Comparison of ENCODE assay signal across 1 cellular context in the genomic region with DNA sequence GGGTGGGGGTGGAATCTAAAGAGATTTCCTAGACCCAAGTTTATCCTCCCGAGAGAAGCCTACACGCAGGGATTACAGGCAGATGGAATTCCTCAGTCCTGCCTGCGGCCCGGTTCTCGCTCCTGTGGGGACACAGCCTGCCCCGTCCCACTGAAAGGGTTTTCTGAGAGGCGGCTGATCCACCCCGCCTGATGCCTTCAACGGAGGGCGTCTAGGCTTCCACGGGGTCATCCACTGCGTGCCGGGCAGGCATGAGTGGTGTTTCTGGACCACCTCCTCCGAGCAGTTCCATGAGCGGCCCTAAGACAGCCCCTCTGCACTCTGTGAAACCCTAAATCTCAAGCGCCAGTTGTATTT.
TF ChIP-seq lines count a peak whose summit lies in the region.

No MANE protein-coding gene starts in this region.

TF ChIP-seq in HepG2, 621 proteins besides CTCF, POLR2A, EP300 and RAD21:
- TF ChIP-seq IKZF4 (CRISPR knock-in tag; IDR thresholded peaks at IDR 0.05; ENCODE audit: borderline replicate concordance, low read depth, not compliant biosample characterization) (no peak), LCORL (IDR thresholded peaks at IDR 0.05) (no peak), LCORL (CRISPR knock-in tag; IDR thresholded peaks at IDR 0.05) (no peak), TP53 (CRISPR knock-in tag; conservative IDR thresholded peaks at IDR 0.05) (no peak), CENPT (CRISPR knock-in tag; IDR thresholded peaks at IDR 0.05; ENCODE audit: low read depth) (no peak)
